Comparison of ENCODE assay signal across 8 cellular contexts in the genomic region with DNA sequence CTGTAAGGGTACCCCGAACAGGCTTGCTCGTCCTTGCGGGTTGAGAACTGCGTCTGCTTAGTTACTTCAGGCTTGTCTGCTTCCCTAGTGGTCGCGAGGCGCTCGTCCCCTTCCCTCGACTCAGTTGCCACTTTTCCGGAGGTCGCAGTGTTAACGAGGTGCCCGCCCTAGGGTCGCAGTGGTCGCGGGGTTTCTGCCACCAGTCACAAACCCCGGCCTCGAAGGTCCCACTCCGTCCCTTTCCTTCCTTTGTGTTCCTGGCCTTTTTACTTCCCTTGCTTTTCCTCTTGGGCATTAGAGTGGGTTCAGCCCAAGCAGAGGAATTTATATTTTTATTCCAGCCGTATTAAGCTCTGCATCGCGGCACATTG. TPM values are rescaled to one million over a fixed set of nuclear protein-coding genes. Genes with fewer than 3 reads are reported as not detected.
DNase-seq lines count a peak whose midpoint lies in the region; ATAC-seq and TF ChIP-seq lines count a peak whose summit lies in the region.

No MANE protein-coding gene starts in this region.

- peak overlapping the region; percentile 97 to 98 for H3K27ac ChIP-seq in mucosa of rectum (ENCODE audit: low read depth in 2 of 2, low read length in 2 of 2)

- H3K36me3 Mint-ChIP-seq in MCF 10A (ENCODE audit: insufficient read depth, unreplicated experiment), result peaks cover 26% of the 10 kb centered on the region

- CTCF ChIA-PET in BJ (lab: Yijun Ruan, JAX) (interaction anchor here (0.9 to 2.5 kb wide), 5 partner anchors 14 to 244 kb away, joined by 3 to 16 read pairs (median 4); a partner anchor contains a TSS), MCF 10A (lab: Yijun Ruan, JAX) (interaction anchor here (0.5 to 1.8 kb wide), 9 partner anchors 10 to 244 kb away, joined by 3 to 6 read pairs (median 4); a partner anchor contains a TSS)

- peaks cover 4% of the 10 kb centered on the region for H3K36me3 ChIP-seq in BJ (ENCODE audit: control insufficient read depth, insufficient read depth, low read length)
- peaks cover 13% of the 10 kb centered on the region in 2 donors for H3K36me3 ChIP-seq in mucosa of rectum (ENCODE audit: control insufficient read depth in 2 of 2, insufficient read depth in 2 of 2, low read length in 2 of 2)

- no peaks in the 10 kb centered on the region for H3K27me3 ChIP-seq in BJ (ENCODE audit: control insufficient read depth, insufficient read depth, low read length)
- H3K27me3 ChIP-seq in mucosa of rectum (ENCODE audit: control insufficient read depth in 2 of 2, insufficient read depth in 2 of 2, low read length in 2 of 2), result no peaks in the 10 kb centered on the region

- no peaks in the 10 kb centered on the region for H3K9me3 Mint-ChIP-seq in MCF 10A (ENCODE audit: unreplicated experiment)

- H3K4me1 ChIP-seq in mucosa of rectum (ENCODE audit: control insufficient read depth in 2 of 2, insufficient read depth in 2 of 2, low read length in 2 of 2), result peaks cover 4 to 5% of the 10 kb centered on the region in 2 donors

- H3K9me3 ChIP-seq in mucosa of rectum (ENCODE audit: control insufficient read depth in 2 of 2, low read length in 2 of 2), result no peaks in the 10 kb centered on the region

- H3K9ac ChIP-seq in mucosa of rectum (ENCODE audit: low read depth in 1 of 2, low read length in 2 of 2), result peak overlapping the region; percentile 97 to 100

- H3K27me3 Mint-ChIP-seq in MCF 10A (ENCODE audit: insufficient read depth, unreplicated experiment), result no peaks in the 10 kb centered on the region

- peak overlapping the region; percentile 90 for H3K4me3 ChIP-seq in BJ (ENCODE audit: low read depth, low read length)
- H3K4me3 ChIP-seq in mucosa of rectum (ENCODE audit: low read length in 2 of 2), result peak overlapping the region; percentile 95 to 100

- BruUV-seq in MCF 10A (replicated peaks; lab: Mats Ljungman, UMichigan), result TSS peak; percentile 72

- H3K27ac Mint-ChIP-seq in MCF 10A (ENCODE audit: low read depth, unreplicated experiment), result peak overlapping the region; percentile 98

- intact Hi-C loops in MCF 10A (cut with micrococcal nuclease), result no loop called here

- peak overlapping the region; percentile 78 for H3K4me3 Mint-ChIP-seq in MCF 10A (ENCODE audit: unreplicated experiment)

- TF ChIP-seq CTCF in BJ (IDR thresholded peaks at IDR 0.05; ENCODE audit: insufficient read depth, low read depth, low read length) (0 out of 2 replicates have a peak, but pooled peaks have one; percentile 1), MCF 10A (IDR thresholded peaks at IDR 0.05; ENCODE audit: unreplicated experiment) (no peak)

- ATAC-seq in HG02973 (IDR thresholded peaks at IDR 0.05; ENCODE audit: unreplicated experiment) (peak; percentile 25), HG02610 (IDR thresholded peaks at IDR 0.05; ENCODE audit: unreplicated experiment) (no peak)

- DNase-seq in BJ (ENCODE audit: low read depth), result no peak
- no peak for DNase-seq in MCF 10A (ENCODE audit: unreplicated experiment)
- no peak for DNase-seq in NCI-H345 treated with DMSO at 0.1 percent for 48 hours (lab: John Stamatoyannopoulos, UW; ENCODE audit: unreplicated experiment)
- no peak for DNase-seq in kidney tubule cell (ENCODE audit: low spot score)
- DNase-seq in NCI-H774 (lab: John Stamatoyannopoulos, UW), result no peak

- H3K4me1 Mint-ChIP-seq in MCF 10A (ENCODE audit: insufficient read depth, unreplicated experiment), result peaks cover 11% of the 10 kb centered on the region

- POLR2A ChIA-PET in BJ (lab: Charles Lee) (no interaction called here), MCF 10A (lab: Yijun Ruan, JAX) (interaction anchor here (0.5 to 3.5 kb wide), 39 partner anchors 14 to 926 kb away, joined by 3 to 20 read pairs (median 5); a partner anchor contains a TSS)

RNA-seq across cellular contexts. Expression of a gene that starts 0.3 kb away (rescaled TPM):
- 45.4 and 74.1 TPM in 2 replicates for polyA plus RNA-seq in BJ (2011; rRNA removed)
- polyA minus RNA-seq in BJ (2011; rRNA and poly(A)+ RNA removed), result 30.2 and 48.9 TPM in 2 replicates
- 42.3 and 49.2 TPM in 2 replicates for total RNA-seq in MCF 10A (2022)

RNA-seq across cellular contexts. Expression of a gene that starts 23.0 kb away (rescaled TPM):
- polyA plus RNA-seq in BJ (2011; rRNA removed), result 131 and 304 TPM in 2 replicates
- polyA minus RNA-seq in BJ (2011; rRNA and poly(A)+ RNA removed), result 76.9 and 95.8 TPM in 2 replicates
- total RNA-seq in MCF 10A (2022), result 186 and 194 TPM in 2 replicates

RNA-seq across cellular contexts. Expression of a gene that starts 51.5 kb away (rescaled TPM):
- polyA plus RNA-seq in BJ (2011; rRNA removed), result 65.5 and 111 TPM in 2 replicates
- polyA minus RNA-seq in BJ (2011; rRNA and poly(A)+ RNA removed), result 24.1 and 24.5 TPM in 2 replicates
- 342 and 360 TPM in 2 replicates for total RNA-seq in MCF 10A (2022)

RNA-seq across cellular contexts. Expression of a gene that starts 55.6 kb away (rescaled TPM):
- polyA plus RNA-seq in BJ (2011; rRNA removed), result 18.7 and 27.6 TPM in 2 replicates
- 21.3 and 23.9 TPM in 2 replicates for polyA minus RNA-seq in BJ (2011; rRNA and poly(A)+ RNA removed)
- 32.7 and 39.5 TPM in 2 replicates for total RNA-seq in MCF 10A (2022)

RNA-seq across cellular contexts. Expression of a gene that starts 55.9 kb away (rescaled TPM):
- polyA plus RNA-seq in BJ (2011; rRNA removed), result 66.3 and 69.1 TPM in 2 replicates
- polyA minus RNA-seq in BJ (2011; rRNA and poly(A)+ RNA removed), result 19.5 and 35.0 TPM in 2 replicates
- 73.9 and 75.0 TPM in 2 replicates for total RNA-seq in MCF 10A (2022)
